Comparison of ENCODE assay signal across 17 cellular contexts in the genomic region with DNA sequence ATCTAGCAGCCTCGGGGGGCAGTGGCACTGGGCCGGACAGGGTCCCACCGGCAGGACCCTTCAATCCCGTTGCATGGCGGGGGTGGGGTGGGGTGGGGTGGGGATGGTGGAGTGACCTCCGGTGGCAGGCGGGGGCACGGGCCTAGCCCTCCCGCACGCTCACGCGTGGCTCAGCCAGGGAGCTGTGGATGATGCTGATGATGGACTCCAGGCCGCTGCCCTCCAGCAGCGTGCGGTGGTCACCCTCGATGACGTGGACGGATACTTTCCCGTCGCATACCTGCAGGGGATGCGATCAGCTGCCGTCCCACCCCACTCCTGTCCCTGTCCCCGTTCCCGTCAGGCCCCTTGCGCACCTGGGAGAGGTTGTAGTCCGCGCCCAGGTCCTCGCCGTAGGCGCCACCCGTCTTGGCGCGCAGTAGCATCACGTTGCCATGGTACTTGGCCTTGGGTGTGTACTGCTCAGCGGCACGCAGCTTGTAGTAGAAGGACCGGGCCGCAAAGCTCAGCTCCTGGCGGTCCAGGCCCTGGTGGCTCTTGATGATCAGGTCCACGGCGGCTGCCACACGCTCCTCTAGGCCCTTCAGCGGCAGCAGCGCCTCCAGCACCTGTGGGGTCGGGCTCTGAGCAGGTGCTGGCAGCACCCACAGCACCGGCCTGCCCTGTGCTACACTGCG.
"Had no signal": no experiment of that assay in that cellular context is flagged by ENCODE, and none has a peak within 500 bp of the region (broad histone marks: within the 10 kb centered on the region; RNA-seq: fewer than 3 reads in every experiment).

No MANE protein-coding gene starts in this region.

- H3K36me3 Mint-ChIP-seq: natural killer cell had no signal

- H3K9me3 Mint-ChIP-seq: natural killer cell had no signal

- DNase-seq: colonic mucosa; left ventricle myocardium superior; lower lobe of right lung; natural killer cell; stimulated activated CD4-positive, alpha-beta T cell treated with anti-CD3 and anti-CD28 coated beads, Interleukin-12 subunit alpha, Interleukin-12 subunit beta, amount 100 ng/mL, for 4 hours; stimulated activated CD4-positive, alpha-beta T cell treated with anti-CD3 and anti-CD28 coated beads, Interleukin-1b, Interleukin-23, amount 100 ng/mL, for 48 hours; stimulated activated CD4-positive, alpha-beta T cell treated with anti-CD3 and anti-CD28 coated beads, Interleukin-4, amount 100 ng/mL, for 1 hour; stimulated activated CD8-positive, alpha-beta memory T cell treated with anti-CD3 and anti-CD28 coated beads, Interleukin-4, amount 100 ng/mL, for 48 hours; stimulated activated naive CD4-positive, alpha-beta T cell; stomach; thyroid gland; trophoblast cell had no signal

- H3K4me1 Mint-ChIP-seq: natural killer cell had no signal

- H3K9me3 ChIP-seq: colonic mucosa, lower lobe of right lung, stomach, thyroid gland, vagina had no signal

- ATAC-seq: left ventricle myocardium superior, lower lobe of right lung, natural killer cell, sciatic nerve had no signal

- H3K4me3 ChIP-seq: colonic mucosa, lower lobe of right lung, smooth muscle cell, stomach, thyroid gland, vagina had no signal

- H3K4me2 ChIP-seq: smooth muscle cell had no signal

- H2AFZ ChIP-seq: parathyroid adenoma had no signal

- H3K27me3 ChIP-seq: colonic mucosa, stomach, thyroid gland, vagina had no signal

- H3K27ac ChIP-seq: colonic mucosa, lower lobe of right lung, parathyroid adenoma, stomach, thyroid gland had no signal

- H3K4me1 ChIP-seq: colonic mucosa, lower lobe of right lung, parathyroid adenoma, stomach, thyroid gland had no signal

- H3K9ac ChIP-seq: parathyroid adenoma had no signal

- H3K4me3 Mint-ChIP-seq: natural killer cell had no signal

- H3K27ac Mint-ChIP-seq: natural killer cell, progenitor cell of endocrine pancreas had no signal
